ENCODE assay signal across 24 cellular contexts in genomic region chr11:21066030-21066429, GRCh38.
A peak's percentile ranks its signal among the peaks of the same experiment; 100 is the strongest.
DNase-seq lines count a peak whose midpoint lies in the region; ATAC-seq and TF ChIP-seq lines count a peak whose summit lies in the region.
"Had no signal": no experiment of that assay in that cellular context is flagged by ENCODE, and none has a peak within 500 bp of the region (broad histone marks: within the 10 kb centered on the region; RNA-seq: fewer than 3 reads in every experiment).

No MANE protein-coding gene starts in this region.

- ATAC-seq in DND-41 (ENCODE audit: insufficient read depth, low read depth) (no peak), heart right ventricle (no peak)
- ATAC-seq: activated naive CD4-positive, alpha-beta T cell treated with anti-CD3 and anti-CD28 coated beads, Interleukin-2, amount 50 U/mL, for 72 hours; effector memory CD8-positive, alpha-beta T cell; esophagus mucosa; foreskin keratinocyte; left colon; PC-3; right cardiac atrium had no signal

- intact Hi-C loops in A673 (cut with micrococcal nuclease; ENCODE audit: unreplicated experiment) = no loop called here
- intact Hi-C loops in heart right ventricle (cut with DNase I) = no loop called here

- no peak for TF ChIP-seq POLR2A in NB4 (IDR thresholded peaks at IDR 0.05; ENCODE audit: extremely low read depth, insufficient read length)

- POLR2A ChIA-PET in A673 (lab: Charles Lee; ENCODE audit: low non-redundant PET) (no interaction called here), GM10248 (lab: Yijun Ruan, JAX) (no interaction called here)

- H3K36me3 ChIP-seq in A673 (ENCODE audit: insufficient read depth, low read length, poor library complexity, severe bottlenecking) (no peaks in the 10 kb centered on the region), DND-41 (ENCODE audit: insufficient read depth, low read length) (no peaks in the 10 kb centered on the region), endocrine pancreas (ENCODE audit: control insufficient read depth, insufficient read depth, low read length) (no peaks in the 10 kb centered on the region), heart right ventricle (no peaks in the 10 kb centered on the region)
- H3K36me3 ChIP-seq: cardiac muscle cell, colonic mucosa had no signal

- no peaks in the 10 kb centered on the region for H3K4me1 ChIP-seq in A673 (ENCODE audit: insufficient read depth, low read length, poor library complexity, severe bottlenecking)
- no peaks in the 10 kb centered on the region for H3K4me1 ChIP-seq in DND-41 (ENCODE audit: insufficient read depth, low read length)
- H3K4me1 ChIP-seq in endocrine pancreas (ENCODE audit: control insufficient read depth, insufficient read depth, low read length) = no peaks in the 10 kb centered on the region
- H3K4me1 ChIP-seq in heart right ventricle = no peaks in the 10 kb centered on the region
- H3K4me1 ChIP-seq: colonic mucosa, foreskin keratinocyte had no signal

- 62 to 67% methylated on average over 2 of the region's 2 CpGs for WGBS in heart right ventricle, 2 donors

- H3K27ac ChIP-seq in A673 (ENCODE audit: low read depth, low read length, poor library complexity, severe bottlenecking) (no peak overlapping the region), DND-41 (ENCODE audit: low read length) (no peak overlapping the region), heart right ventricle (no peak overlapping the region)
- H3K27ac ChIP-seq: cardiac muscle cell, colonic mucosa, foreskin keratinocyte had no signal

- no peaks in the 10 kb centered on the region for H4K20me1 ChIP-seq in DND-41 (ENCODE audit: insufficient read depth, low read length)

- BruUV-seq in A673 (replicated peaks; lab: Mats Ljungman, UMichigan) = no TSS peak

- H3K9ac ChIP-seq in DND-41 (ENCODE audit: low read depth, low read length) = no peak overlapping the region
- no peak overlapping the region for H3K9ac ChIP-seq in endocrine pancreas (ENCODE audit: control insufficient read depth, insufficient read depth, low read length)

- no peaks in the 10 kb centered on the region for H3K79me2 ChIP-seq in DND-41 (ENCODE audit: insufficient read depth, low read length)

- H3K4me3 ChIP-seq in A673 (ENCODE audit: low read depth, low read length, poor library complexity, severe bottlenecking) = peak overlapping the region; percentile 13
- H3K4me3 ChIP-seq in DND-41 (ENCODE audit: low read depth in 1 of 2, low read length in 2 of 2) = no peak overlapping the region
- H3K4me3 ChIP-seq in NB4 (ENCODE audit: low read depth, low read length) = peak overlapping the region; percentile 33
- peak overlapping the region; percentile 29 for H3K4me3 ChIP-seq in endocrine pancreas (ENCODE audit: control insufficient read depth, insufficient read depth, low read length)
- no peak overlapping the region for H3K4me3 ChIP-seq in heart right ventricle
- H3K4me3 ChIP-seq: cardiac muscle cell, colonic mucosa had no signal

- no peak overlapping the region for H2AFZ ChIP-seq in DND-41 (ENCODE audit: low read depth, low read length)

- H3K27me3 ChIP-seq in A673 (replicated peaks; ENCODE audit: insufficient read depth, low read depth, low read length, poor library complexity) (no peaks in the 10 kb centered on the region), DND-41 (ENCODE audit: insufficient read depth, low read length, poor library complexity) (no peaks in the 10 kb centered on the region), endocrine pancreas (ENCODE audit: control insufficient read depth, insufficient read depth, low read length) (no peaks in the 10 kb centered on the region), heart right ventricle (no peaks in the 10 kb centered on the region)
- H3K27me3 ChIP-seq: cardiac muscle cell, colonic mucosa, foreskin keratinocyte had no signal

- H3K9me3 ChIP-seq in A673 (ENCODE audit: low read depth, low read length, poor library complexity, severe bottlenecking) (no peaks in the 10 kb centered on the region), DND-41 (ENCODE audit: insufficient read depth, low read length, severe bottlenecking) (no peaks in the 10 kb centered on the region), endocrine pancreas (ENCODE audit: control insufficient read depth, low read length) (no peaks in the 10 kb centered on the region), heart right ventricle (peaks cover 0 to 7% (median 0%) of the 10 kb centered on the region in 11 donors)
- H3K9me3 ChIP-seq: colonic mucosa had no signal

- CTCF ChIA-PET in A673 (lab: Charles Lee) = no interaction called here
- CTCF ChIA-PET in GM10248 (lab: Yijun Ruan, JAX) = no interaction called here

- DNase-seq in A673 (ENCODE audit: low spot score) (no peak), DND-41 (no peak), NB4 (ENCODE audit: low read depth) (no peak), AG08395 (ENCODE audit: low spot score) (no peak), COLO829 (ENCODE audit: low spot score) (no peak), GM10248 (ENCODE audit: extremely low spot score) (no peak), heart right ventricle (no peak)
- DNase-seq: activated CD4-positive, alpha-beta T cell treated with anti-CD3 and anti-CD28 coated beads for 1 hour; activated T-cell treated with anti-CD3 and anti-CD28 coated beads for 4 hours; CD4-positive, alpha-beta T cell; colonic mucosa; effector memory CD8-positive, alpha-beta T cell; foreskin keratinocyte; left colon; mesenchymal stem cell; NCI-H1694 treated with DMSO at 0.1 percent for 48 hours; PC-3; right cardiac atrium; Right ventricle myocardium superior; substantia nigra had no signal

- TF ChIP-seq CTCF in A673 (conservative IDR thresholded peaks at IDR 0.05; ENCODE audit: low read depth, low read length) (no peak), DND-41 (IDR thresholded peaks at IDR 0.05; ENCODE audit: borderline replicate concordance, extremely low read depth, low read length, poor library complexity, severe bottlenecking) (no peak), NB4 (IDR thresholded peaks at IDR 0.05; ENCODE audit: low read depth, low read length) (no peak), GM10248 (IDR thresholded peaks at IDR 0.05; ENCODE audit: control extremely low read depth, extremely low read depth, low read depth, missing control alignments) (no peak), heart right ventricle (IDR thresholded peaks at IDR 0.05) (no peak)

- H3K4me2 ChIP-seq in DND-41 (ENCODE audit: insufficient read depth, low read length) = 0 out of 2 replicates have a peak overlapping the region, but pooled peaks have one; percentile 0

Comparison
In these comparisons a context has a peak if more than half of its experiments do, and no peak if none do; other contexts are left out.
1. H3K4me3 ChIP-seq: peak in A673 (single experiment), NB4 (single experiment) and endocrine pancreas (single experiment); none in DND-41 (0 of 2) and heart right ventricle (0 of 10).